Comparison of ENCODE assay signal across 8 cellular contexts in genomic region chr6:87152528-87152950, GRCh38. TPM values are rescaled to one million over a fixed set of nuclear protein-coding genes. Genes with fewer than 3 reads are reported as not detected.
DNase-seq lines count a peak whose midpoint lies in the region; ATAC-seq and TF ChIP-seq lines count a peak whose summit lies in the region.

No MANE protein-coding gene starts in this region.

- H4K20me1 ChIP-seq in BLaER1 = peaks cover 18% of the 10 kb centered on the region

- TF ChIP-seq POLR2A in lower leg skin (IDR thresholded peaks at IDR 0.05) = no peak

- H3K36me3 ChIP-seq in BLaER1 = no peaks in the 10 kb centered on the region
- no peaks in the 10 kb centered on the region for H3K36me3 ChIP-seq in upper lobe of right lung

- H3K9ac ChIP-seq in BLaER1 = peak overlapping the region; percentile 84

- 15 to 26% methylated on average over 22 of the region's 22 CpGs for WGBS in lower leg skin, 2 donors

- H3K27ac ChIP-seq in BLaER1 (peak overlapping the region; percentile 93), upper lobe of right lung (peak overlapping the region; percentile 93)

- H3K4me3 ChIP-seq in BLaER1 (peak overlapping the region; percentile 60), lower leg skin (ENCODE audit: low read depth, poor library complexity, severe bottlenecking) (peak overlapping the region; percentile 55), upper lobe of right lung (peak overlapping the region; percentile 71)

- H3K4me2 ChIP-seq in BLaER1 = peak overlapping the region; percentile 79

- peak; percentile 0 for ATAC-seq in HG02623 (IDR thresholded peaks at IDR 0.05; ENCODE audit: unreplicated experiment)
- no peak for ATAC-seq in upper lobe of right lung
- ATAC-seq in GM18907 (IDR thresholded peaks at IDR 0.05; ENCODE audit: unreplicated experiment) = no peak

- TF ChIP-seq CTCF in lower leg skin (IDR thresholded peaks at IDR 0.05) (no peak), upper lobe of right lung (IDR thresholded peaks at IDR 0.05) (no peak)

- H3K4me1 ChIP-seq in BLaER1 (peaks cover 20% of the 10 kb centered on the region), upper lobe of right lung (peaks cover 36% of the 10 kb centered on the region)

- H3K9me3 ChIP-seq in BLaER1 (no peaks in the 10 kb centered on the region), upper lobe of right lung (no peaks in the 10 kb centered on the region)

- peak; percentile 17 for DNase-seq in amniotic epithelial cell (ENCODE audit: low read depth)
- no peak for DNase-seq in lower leg skin (ENCODE audit: low spot score in 2 of 2)
- DNase-seq in upper lobe of right lung = no peak
- DNase-seq in stimulated activated CD4-positive, alpha-beta T cell treated with anti-CD3 and anti-CD28 coated beads, Interleukin-15, amount 100 ng/mL, for 24 hours = no peak
- DNase-seq in central memory CD4-positive, alpha-beta T cell = no peak

- H3K27me3 ChIP-seq in BLaER1 (no peaks in the 10 kb centered on the region), upper lobe of right lung (no peaks in the 10 kb centered on the region)

- intact Hi-C loops in lower leg skin (cut with DNase I; ENCODE audit: low total_unique reads) = no loop called here
- intact Hi-C loops in upper lobe of right lung (cut with DNase I) = no loop called here

RNA-seq across cellular contexts. Expression of gene ZNF292, which starts 2.8 kb away (rescaled TPM):
- total RNA-seq in lower leg skin (10 to 100 TPM; 28.5 to 46.8 (median 36.9) TPM), upper lobe of right lung (34.0 TPM)

RNA-seq across cellular contexts. Expression of gene CGA, which starts 57.6 kb away (rescaled TPM):
- total RNA-seq in lower leg skin (1 to 10 TPM in 3 of 4 donors, under 1 TPM in 1; 0.59 to 5.9 (median 3.4) TPM), upper lobe of right lung (not detected)
